In genomic region chr14:92507174-92507768, GRCh38 we compare ENCODE assay signal across 9 cellular contexts. TPM values are rescaled to one million over a fixed set of nuclear protein-coding genes. Genes with fewer than 3 reads are reported as not detected.
A peak's percentile ranks its signal among the peaks of the same experiment; 100 is the strongest.
DNase-seq lines count a peak whose midpoint lies in the region; ATAC-seq and TF ChIP-seq lines count a peak whose summit lies in the region.
"Had no signal": no experiment of that assay in that cellular context is flagged by ENCODE, and none has a peak within 500 bp of the region (broad histone marks: within the 10 kb centered on the region; RNA-seq: fewer than 3 reads in every experiment).

No MANE protein-coding gene starts in this region.

- CTCF ChIA-PET in CD4-positive, alpha-beta T cell (lab: Charles Lee), result no interaction called here
- CTCF ChIA-PET in activated naive CD4-positive, alpha-beta T cell treated with anti-CD3 and anti-CD28 coated beads for 36 hours (lab: Charles Lee), result no interaction called here

- H3K9me3 Mint-ChIP-seq in CD4-positive, alpha-beta T cell, result no peaks in the 10 kb centered on the region
- no peaks in the 10 kb centered on the region for H3K9me3 Mint-ChIP-seq in osteocyte (ENCODE audit: unreplicated experiment)
- no peaks in the 10 kb centered on the region for H3K9me3 Mint-ChIP-seq in activated naive CD4-positive, alpha-beta T cell treated with anti-CD3 and anti-CD28 coated beads for 36 hours

- no peak overlapping the region for H3K27ac Mint-ChIP-seq in CD4-positive, alpha-beta T cell
- no peak overlapping the region for H3K27ac Mint-ChIP-seq in osteocyte (ENCODE audit: unreplicated experiment)
- no peak overlapping the region for H3K27ac Mint-ChIP-seq in activated naive CD4-positive, alpha-beta T cell treated with anti-CD3 and anti-CD28 coated beads for 36 hours

- H3K36me3 ChIP-seq in prostate gland, result no peaks in the 10 kb centered on the region

- H3K9me3 ChIP-seq in CD4-positive, alpha-beta T cell (ENCODE audit: control insufficient read depth, low read length), result no peaks in the 10 kb centered on the region
- no peaks in the 10 kb centered on the region for H3K9me3 ChIP-seq in prostate gland

- H3K4me1 ChIP-seq in prostate gland (replicated peaks), result no peaks in the 10 kb centered on the region

- no peak overlapping the region for H3K4me3 Mint-ChIP-seq in CD4-positive, alpha-beta T cell
- no peak overlapping the region for H3K4me3 Mint-ChIP-seq in osteocyte (ENCODE audit: unreplicated experiment)
- H3K4me3 Mint-ChIP-seq in activated naive CD4-positive, alpha-beta T cell treated with anti-CD3 and anti-CD28 coated beads for 36 hours, result no peak overlapping the region

- no peak overlapping the region for H3K27ac ChIP-seq in CD4-positive, alpha-beta T cell (ENCODE audit: low read depth, low read length)
- no peak overlapping the region for H3K27ac ChIP-seq in prostate gland

- H3K4me3 ChIP-seq in prostate gland, result no peak overlapping the region
- H3K4me3 ChIP-seq: K562 had no signal

- TF ChIP-seq POLR2A in prostate gland (IDR thresholded peaks at IDR 0.05), result no peak

- ATAC-seq in CD4-positive, alpha-beta T cell (ENCODE audit: poor library complexity), result peak; percentile 24
- peak; percentile 43 for ATAC-seq in GM21423 (IDR thresholded peaks at IDR 0.05; ENCODE audit: unreplicated experiment)
- ATAC-seq: K562 had no signal

- POLR2A ChIA-PET in CD4-positive, alpha-beta T cell (lab: Charles Lee), result no interaction called here

- H3K27me3 ChIP-seq in CD4-positive, alpha-beta T cell (ENCODE audit: control insufficient read depth, insufficient read depth, low read length), result no peaks in the 10 kb centered on the region
- H3K27me3 ChIP-seq in prostate gland (replicated peaks; ENCODE audit: insufficient read depth), result no peaks in the 10 kb centered on the region

- intact Hi-C loops in CD4-positive, alpha-beta T cell (cut with DNase I, micrococcal nuclease), result no loop called here
- intact Hi-C loops in prostate gland (cut with DNase I), result no loop called here
- intact Hi-C loops in activated naive CD4-positive, alpha-beta T cell treated with anti-CD3 and anti-CD28 coated beads for 36 hours (cut with micrococcal nuclease), result no loop called here

- WGBS in prostate gland, result 40% methylated on average over 4 of the region's 4 CpGs

- H3K36me3 Mint-ChIP-seq in CD4-positive, alpha-beta T cell (ENCODE audit: low read depth), result no peaks in the 10 kb centered on the region
- H3K36me3 Mint-ChIP-seq in osteocyte (ENCODE audit: unreplicated experiment), result no peaks in the 10 kb centered on the region
- H3K36me3 Mint-ChIP-seq in activated naive CD4-positive, alpha-beta T cell treated with anti-CD3 and anti-CD28 coated beads for 36 hours (ENCODE audit: low read depth), result no peaks in the 10 kb centered on the region

- no peak for TF ChIP-seq CTCF in CD4-positive, alpha-beta T cell (IDR thresholded peaks at IDR 0.05)
- TF ChIP-seq CTCF in prostate gland (IDR thresholded peaks at IDR 0.05) (no peak), osteocyte (IDR thresholded peaks at IDR 0.05) (no peak)

- H3K4me1 Mint-ChIP-seq in CD4-positive, alpha-beta T cell (ENCODE audit: low read depth), result peaks cover 22% of the 10 kb centered on the region
- H3K4me1 Mint-ChIP-seq in osteocyte (ENCODE audit: unreplicated experiment), result peaks cover 37% of the 10 kb centered on the region
- peaks cover 4% of the 10 kb centered on the region for H3K4me1 Mint-ChIP-seq in activated naive CD4-positive, alpha-beta T cell treated with anti-CD3 and anti-CD28 coated beads for 36 hours (ENCODE audit: low read depth)

- H3K27me3 Mint-ChIP-seq in CD4-positive, alpha-beta T cell, result no peaks in the 10 kb centered on the region
- H3K27me3 Mint-ChIP-seq in osteocyte (ENCODE audit: unreplicated experiment), result no peaks in the 10 kb centered on the region
- H3K27me3 Mint-ChIP-seq in activated naive CD4-positive, alpha-beta T cell treated with anti-CD3 and anti-CD28 coated beads for 36 hours (ENCODE audit: low read depth), result no peaks in the 10 kb centered on the region

- no peak for DNase-seq in CD4-positive, alpha-beta T cell
- DNase-seq in NCI-H128 (lab: John Stamatoyannopoulos, UW; ENCODE audit: unreplicated experiment) (peak; percentile 96), cerebellum (ENCODE audit: low spot score) (peak; percentile 40), prostate gland (ENCODE audit: low spot score) (no peak), osteocyte (ENCODE audit: extremely low spot score, unreplicated experiment) (no peak), H4 (ENCODE audit: low spot score) (no peak)
- no peak for DNase-seq in activated naive CD4-positive, alpha-beta T cell treated with anti-CD3 and anti-CD28 coated beads for 36 hours

RNA-seq across cellular contexts. Expression of gene RIN3, which starts 6.3 kb away (rescaled TPM):
- total RNA-seq in CD4-positive, alpha-beta T cell, result 10 to 100 TPM; 67.9 to 72.2 TPM
- 1.5 TPM for total RNA-seq in cerebellum
- total RNA-seq in prostate gland, result 10 to 100 TPM in 1 of 2 donors, 1 to 10 TPM in 1; 8.8 to 41.6 TPM
- 26.7 and 31.3 TPM in 2 replicates for total RNA-seq in osteocyte
- 1.2 and 1.7 TPM in 2 replicates for total RNA-seq in H4 (2014; rRNA removed; shearing (Covaris generic))
- 10 to 100 TPM; 15.8 to 16.0 TPM for total RNA-seq in activated naive CD4-positive, alpha-beta T cell treated with anti-CD3 and anti-CD28 coated beads for 36 hours

Comparison
In these comparisons a context has a peak if more than half of its experiments do, and no peak if none do; other contexts are left out.
1. DNase-seq: peak in NCI-H128 (single experiment) and cerebellum (single experiment); none in CD4-positive, alpha-beta T cell (0 of 10), prostate gland (single experiment), osteocyte (single experiment), H4 (single experiment) and activated naive CD4-positive, alpha-beta T cell treated with anti-CD3 and anti-CD28 coated beads for 36 hours (single experiment).